ENCODE assay signal across 18 cellular contexts in the genomic region with DNA sequence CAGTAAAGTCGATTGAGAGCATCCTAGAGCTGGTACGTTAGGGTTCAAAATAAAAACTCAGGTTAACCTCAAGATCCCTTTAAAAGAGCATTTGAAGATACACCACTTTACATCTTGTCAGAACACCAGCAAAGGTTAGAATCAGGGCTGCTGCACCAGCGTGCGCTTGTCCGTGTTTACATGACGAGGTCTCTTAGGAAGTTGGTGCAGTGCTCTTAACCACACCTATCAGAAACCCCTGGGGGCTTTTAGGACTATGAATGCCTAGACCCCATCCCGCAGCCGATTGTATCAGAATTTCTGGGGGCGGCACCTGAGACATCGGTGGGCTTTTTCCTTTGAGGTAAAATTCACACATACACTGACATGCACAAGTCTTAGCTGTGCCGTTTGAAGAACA.
A peak's percentile ranks its signal among the peaks of the same experiment; 100 is the strongest.
DNase-seq lines count a peak whose midpoint lies in the region; ATAC-seq and TF ChIP-seq lines count a peak whose summit lies in the region.
"Had no signal": no experiment of that assay in that cellular context is flagged by ENCODE, and none has a peak within 500 bp of the region (broad histone marks: within the 10 kb centered on the region; RNA-seq: fewer than 3 reads in every experiment).

No MANE protein-coding gene starts in this region.

- no peaks in the 10 kb centered on the region for H3K4me1 ChIP-seq in trophoblast cell (ENCODE audit: control insufficient read depth in 1 of 2, insufficient read depth in 2 of 2, low read length in 2 of 2)
- peaks cover 19% of the 10 kb centered on the region for H3K4me1 ChIP-seq in BE2C
- no peaks in the 10 kb centered on the region for H3K4me1 ChIP-seq in upper lobe of right lung
- H3K4me1 ChIP-seq: Caco-2 had no signal

- H3K36me3 Mint-ChIP-seq in activated CD8-positive, alpha-beta T cell treated with anti-CD3 and anti-CD28 coated beads for 36 hours (ENCODE audit: low read depth), result peaks cover 6% of the 10 kb centered on the region
- peaks cover 2% of the 10 kb centered on the region for H3K36me3 Mint-ChIP-seq in activated CD8-positive, alpha-beta T cell treated with anti-CD3 and anti-CD28 coated beads, Interleukin-2, amount 10 ng/mL, durations not matched to agents 7 days and 5 days (ENCODE audit: low read depth)
- peaks cover 42% of the 10 kb centered on the region for H3K36me3 Mint-ChIP-seq in CD4-positive, alpha-beta T cell (ENCODE audit: low read depth)

- no peak overlapping the region for H2BK12ac ChIP-seq in trophoblast cell (ENCODE audit: low read length)

- H3K4me3 ChIP-seq in trophoblast cell (ENCODE audit: low read depth, low read length), result no peak overlapping the region
- no peak overlapping the region for H3K4me3 ChIP-seq in BE2C (ENCODE audit: low read depth, low read length)
- H3K4me3 ChIP-seq in upper lobe of right lung, result no peak overlapping the region
- H3K4me3 ChIP-seq: BLaER1 treated with 17β-estradiol and CSF1 and Interleukin-3, amounts not matched to agents 10 nM and 100 nM; GM23338 had no signal

- H3K18ac ChIP-seq in trophoblast cell (ENCODE audit: low read length), result no peak overlapping the region

- no peaks in the 10 kb centered on the region for H3K79me2 ChIP-seq in trophoblast cell (ENCODE audit: control insufficient read depth, insufficient read depth, low read length, poor library complexity)

- H3K9ac ChIP-seq in trophoblast cell (ENCODE audit: low read length), result no peak overlapping the region
- H3K9ac ChIP-seq: BLaER1 treated with 17β-estradiol and CSF1 and Interleukin-3, amounts not matched to agents 10 nM and 100 nM had no signal

- H3K4me2 ChIP-seq in trophoblast cell (ENCODE audit: low read length), result no peak overlapping the region
- H3K4me2 ChIP-seq: BLaER1 treated with 17β-estradiol and CSF1 and Interleukin-3, amounts not matched to agents 10 nM and 100 nM; GM23338 had no signal

- POLR2A ChIA-PET in activated CD8-positive, alpha-beta T cell treated with anti-CD3 and anti-CD28 coated beads for 36 hours (lab: Charles Lee), result interaction anchor here (0.6 kb wide), 1 partner anchor 75 kb away, joined by 3 read pairs; no protein-coding TSS in a partner anchor
- POLR2A ChIA-PET in activated CD8-positive, alpha-beta T cell treated with anti-CD3 and anti-CD28 coated beads, Interleukin-2, amount 10 ng/mL, durations not matched to agents 7 days and 5 days (lab: Charles Lee), result no interaction called here
- POLR2A ChIA-PET in CD4-positive, alpha-beta T cell (lab: Charles Lee), result no interaction called here

- no peak overlapping the region for H4K8ac ChIP-seq in trophoblast cell (ENCODE audit: low read depth, low read length)

- no peaks in the 10 kb centered on the region for H3K27me3 Mint-ChIP-seq in activated CD8-positive, alpha-beta T cell treated with anti-CD3 and anti-CD28 coated beads for 36 hours
- H3K27me3 Mint-ChIP-seq in activated CD8-positive, alpha-beta T cell treated with anti-CD3 and anti-CD28 coated beads, Interleukin-2, amount 10 ng/mL, durations not matched to agents 7 days and 5 days (ENCODE audit: low read depth), result no peaks in the 10 kb centered on the region
- no peaks in the 10 kb centered on the region for H3K27me3 Mint-ChIP-seq in CD4-positive, alpha-beta T cell
- H3K27me3 Mint-ChIP-seq: B cell; CD4-positive, alpha-beta memory T cell had no signal

- H3K36me3 ChIP-seq in trophoblast cell (ENCODE audit: control insufficient read depth in 1 of 2, insufficient read depth in 2 of 2, low read length in 2 of 2) (peaks cover 3% of the 10 kb centered on the region in 2 experiments), BE2C (no peaks in the 10 kb centered on the region), upper lobe of right lung (peaks cover 13% of the 10 kb centered on the region)

- no peak for DNase-seq in activated CD8-positive, alpha-beta T cell treated with anti-CD3 and anti-CD28 coated beads for 36 hours
- no peak for DNase-seq in activated CD8-positive, alpha-beta T cell treated with anti-CD3 and anti-CD28 coated beads, Interleukin-2, amount 10 ng/mL, durations not matched to agents 7 days and 5 days
- DNase-seq in trophoblast cell (no peak), BE2C (no peak), upper lobe of right lung (no peak)
- DNase-seq in CD4-positive, alpha-beta T cell, result no peak
- DNase-seq: Caco-2; CD4-positive, alpha-beta memory T cell; DMS153; DND-41; H9 had no signal

- no peak for ATAC-seq in activated CD8-positive, alpha-beta T cell treated with anti-CD3 and anti-CD28 coated beads for 36 hours
- ATAC-seq in activated CD8-positive, alpha-beta T cell treated with anti-CD3 and anti-CD28 coated beads, Interleukin-2, amount 10 ng/mL, durations not matched to agents 7 days and 5 days, result no peak
- no peak for ATAC-seq in CD4-positive, alpha-beta T cell (ENCODE audit: poor library complexity)
- ATAC-seq in upper lobe of right lung, result no peak
- ATAC-seq: GM23338, HCT116 had no signal

- H3K4ac ChIP-seq in trophoblast cell (ENCODE audit: low read depth, low read length), result no peak overlapping the region

- H4K91ac ChIP-seq in trophoblast cell (ENCODE audit: low read depth, low read length), result no peak overlapping the region

- CTCF ChIA-PET in activated CD8-positive, alpha-beta T cell treated with anti-CD3 and anti-CD28 coated beads for 36 hours (lab: Charles Lee), result no interaction called here
- CTCF ChIA-PET in activated CD8-positive, alpha-beta T cell treated with anti-CD3 and anti-CD28 coated beads, Interleukin-2, amount 10 ng/mL, durations not matched to agents 7 days and 5 days (lab: Charles Lee), result interaction anchor here (3.6 kb wide), 1 partner anchor 12 kb away, joined by 16 read pairs; no protein-coding TSS in a partner anchor
- CTCF ChIA-PET in CD4-positive, alpha-beta T cell (lab: Charles Lee), result interaction anchor here (2.4 kb wide), 1 partner anchor 10 kb away, joined by 9 read pairs; no protein-coding TSS in a partner anchor

- H3K9me3 ChIP-seq in trophoblast cell (ENCODE audit: insufficient read depth, low read depth, low read length) (no peaks in the 10 kb centered on the region), BE2C (no peaks in the 10 kb centered on the region), upper lobe of right lung (no peaks in the 10 kb centered on the region)
- no peaks in the 10 kb centered on the region for H3K9me3 ChIP-seq in CD4-positive, alpha-beta T cell (ENCODE audit: control insufficient read depth, low read length)
- H3K9me3 ChIP-seq: BLaER1 treated with 17β-estradiol and CSF1 and Interleukin-3, amounts not matched to agents 10 nM and 100 nM; Caco-2 had no signal

- no peak overlapping the region for H2AFZ ChIP-seq in trophoblast cell (ENCODE audit: insufficient read depth, low read length, poor library complexity)
- H2AFZ ChIP-seq: GM23338 had no signal

- intact Hi-C loops in activated CD8-positive, alpha-beta T cell treated with anti-CD3 and anti-CD28 coated beads for 36 hours (cut with micrococcal nuclease), result no loop called here
- intact Hi-C loops in CD4-positive, alpha-beta T cell (cut with DNase I, micrococcal nuclease), result no loop called here
- intact Hi-C loops in upper lobe of right lung (cut with DNase I), result no loop called here

- H2AK5ac ChIP-seq in trophoblast cell (ENCODE audit: low read length), result no peak overlapping the region

- H2BK5ac ChIP-seq in trophoblast cell (ENCODE audit: low read depth, low read length, poor library complexity), result no peak overlapping the region

- H2BK120ac ChIP-seq in trophoblast cell (ENCODE audit: insufficient read depth, low read length, poor library complexity), result no peak overlapping the region

- H3K9me3 Mint-ChIP-seq in activated CD8-positive, alpha-beta T cell treated with anti-CD3 and anti-CD28 coated beads for 36 hours, result no peaks in the 10 kb centered on the region
- H3K9me3 Mint-ChIP-seq in activated CD8-positive, alpha-beta T cell treated with anti-CD3 and anti-CD28 coated beads, Interleukin-2, amount 10 ng/mL, durations not matched to agents 7 days and 5 days (ENCODE audit: insufficient read depth), result no peaks in the 10 kb centered on the region
- H3K9me3 Mint-ChIP-seq in CD4-positive, alpha-beta T cell, result no peaks in the 10 kb centered on the region
- H3K9me3 Mint-ChIP-seq: CD14-positive monocyte; CD4-positive, alpha-beta memory T cell; GM23338; H9 had no signal

- H3K27ac ChIP-seq in VCaP, result peak overlapping the region; percentile 93
- H3K27ac ChIP-seq in trophoblast cell (ENCODE audit: low read depth, low read length), result no peak overlapping the region
- H3K27ac ChIP-seq in CD4-positive, alpha-beta T cell (ENCODE audit: low read depth, low read length), result no peak overlapping the region
- no peak overlapping the region for H3K27ac ChIP-seq in upper lobe of right lung
- H3K27ac ChIP-seq: 22Rv1; BLaER1 treated with 17β-estradiol and CSF1 and Interleukin-3, amounts not matched to agents 10 nM and 100 nM had no signal

- H3K79me1 ChIP-seq in trophoblast cell (ENCODE audit: low read length), result no peaks in the 10 kb centered on the region

- H3K27me3 ChIP-seq in trophoblast cell (ENCODE audit: insufficient read depth, low read length), result no peaks in the 10 kb centered on the region
- H3K27me3 ChIP-seq in CD4-positive, alpha-beta T cell (ENCODE audit: control insufficient read depth, insufficient read depth, low read length), result no peaks in the 10 kb centered on the region
- H3K27me3 ChIP-seq in BE2C, result no peaks in the 10 kb centered on the region
- H3K27me3 ChIP-seq in upper lobe of right lung, result no peaks in the 10 kb centered on the region
- H3K27me3 ChIP-seq: BLaER1 treated with 17β-estradiol and CSF1 and Interleukin-3, amounts not matched to agents 10 nM and 100 nM had no signal

- H3K27ac Mint-ChIP-seq in activated CD8-positive, alpha-beta T cell treated with anti-CD3 and anti-CD28 coated beads for 36 hours, result peak overlapping the region; percentile 37
- no peak overlapping the region for H3K27ac Mint-ChIP-seq in activated CD8-positive, alpha-beta T cell treated with anti-CD3 and anti-CD28 coated beads, Interleukin-2, amount 10 ng/mL, durations not matched to agents 7 days and 5 days
- H3K27ac Mint-ChIP-seq in CD4-positive, alpha-beta T cell, result no peak overlapping the region
- H3K27ac Mint-ChIP-seq: B cell, CD14-positive monocyte, GM23338, H9 had no signal

- peaks cover 14% of the 10 kb centered on the region for H3K4me1 Mint-ChIP-seq in activated CD8-positive, alpha-beta T cell treated with anti-CD3 and anti-CD28 coated beads for 36 hours (ENCODE audit: low read depth)
- peaks cover 8% of the 10 kb centered on the region for H3K4me1 Mint-ChIP-seq in activated CD8-positive, alpha-beta T cell treated with anti-CD3 and anti-CD28 coated beads, Interleukin-2, amount 10 ng/mL, durations not matched to agents 7 days and 5 days (ENCODE audit: low read depth)
- peaks cover 8% of the 10 kb centered on the region for H3K4me1 Mint-ChIP-seq in CD4-positive, alpha-beta T cell (ENCODE audit: low read depth)
- H3K4me1 Mint-ChIP-seq: CD14-positive monocyte, GM23338 had no signal

- peak overlapping the region; percentile 84 for H4K12ac ChIP-seq in trophoblast cell (ENCODE audit: low read depth, low read length)

- no peak overlapping the region for H3K4me3 Mint-ChIP-seq in activated CD8-positive, alpha-beta T cell treated with anti-CD3 and anti-CD28 coated beads for 36 hours
- no peak overlapping the region for H3K4me3 Mint-ChIP-seq in activated CD8-positive, alpha-beta T cell treated with anti-CD3 and anti-CD28 coated beads, Interleukin-2, amount 10 ng/mL, durations not matched to agents 7 days and 5 days
- no peak overlapping the region for H3K4me3 Mint-ChIP-seq in CD4-positive, alpha-beta T cell
- H3K4me3 Mint-ChIP-seq: B cell; CD14-positive monocyte; CD4-positive, alpha-beta memory T cell; GM23338; H9 had no signal

- H3K23ac ChIP-seq in trophoblast cell (ENCODE audit: low read length), result peak overlapping the region; percentile 78

- TF ChIP-seq CTCF in activated CD8-positive, alpha-beta T cell treated with anti-CD3 and anti-CD28 coated beads for 36 hours (IDR thresholded peaks at IDR 0.05), result no peak
- TF ChIP-seq CTCF in VCaP (conservative IDR thresholded peaks at IDR 0.05) (no peak), BE2C (IDR thresholded peaks at IDR 0.05; ENCODE audit: low read depth, low read length) (no peak), upper lobe of right lung (IDR thresholded peaks at IDR 0.05) (no peak)
- no peak for TF ChIP-seq CTCF in CD4-positive, alpha-beta T cell (IDR thresholded peaks at IDR 0.05)

- H3K14ac ChIP-seq in trophoblast cell (ENCODE audit: low read length), result no peak overlapping the region

- no CpG with 5 or more reads among the region's 11 CpGs for WGBS in trophoblast cell (ENCODE audit: extremely low coverage, insufficient coverage, insufficient read length)
